In genomic region chr9:15373881-15374280, GRCh38 we compare ENCODE assay signal across 26 cellular contexts. TPM values are rescaled to one million over a fixed set of nuclear protein-coding genes. Genes with fewer than 3 reads are reported as not detected.
DNase-seq lines count a peak whose midpoint lies in the region; ATAC-seq and TF ChIP-seq lines count a peak whose summit lies in the region.
"Had no signal": no experiment of that assay in that cellular context is flagged by ENCODE, and none has a peak within 500 bp of the region (broad histone marks: within the 10 kb centered on the region; RNA-seq: fewer than 3 reads in every experiment).

No MANE protein-coding gene starts in this region.

- H3K9me2 ChIP-seq in GM23248 (ENCODE audit: insufficient read depth) = no peaks in the 10 kb centered on the region

- peaks cover 31% of the 10 kb centered on the region for H3K27me3 Mint-ChIP-seq in stimulated activated memory B cell treated with anti-CD40 and anti-IgM and Interleukin-4, amounts not matched to agents 10 μg/mL and 1 μg/mL and 100 μg/mL, for 72 hours
- H3K27me3 Mint-ChIP-seq: brain had no signal

- H4K20me1 ChIP-seq in GM23248 (ENCODE audit: insufficient read depth) = no peaks in the 10 kb centered on the region

- H2AFZ ChIP-seq in GM23248 = no peak overlapping the region

- H3K9me3 Mint-ChIP-seq in stimulated activated memory B cell treated with anti-CD40 and anti-IgM and Interleukin-4, amounts not matched to agents 10 μg/mL and 1 μg/mL and 100 μg/mL, for 72 hours = peaks cover 2% of the 10 kb centered on the region
- H3K9me3 Mint-ChIP-seq: activated CD4-positive, alpha-beta memory T cell treated with anti-CD3 and anti-CD28 coated beads, Interleukin-2, amount 10 ng/mL, durations not matched to agents 7 days and 5 days; activated naive CD8-positive, alpha-beta T cell treated with anti-CD3 and anti-CD28 coated beads, Interleukin-2, amount 10 ng/mL, durations not matched to agents 7 days and 5 days had no signal

- intact Hi-C loops in stomach (cut with DNase I; ENCODE audit: low total_unique reads) (no loop called here), left lung (cut with DNase I) (no loop called here)

- no peak for TF ChIP-seq POLR2A in stomach (IDR thresholded peaks at IDR 0.05)

- H3K4me3 ChIP-seq in astrocyte of the spinal cord (ENCODE audit: low read depth, low read length) = no peak overlapping the region
- no peak overlapping the region for H3K4me3 ChIP-seq in stomach
- no peak overlapping the region for H3K4me3 ChIP-seq in left lung
- no peak overlapping the region for H3K4me3 ChIP-seq in GM23248
- H3K4me3 ChIP-seq: skin epidermis had no signal

- 48 to 79% (median 63%) methylated on average over 2 of the region's 2 CpGs for WGBS in stomach, 5 donors
- WGBS in GM23248 (ENCODE audit: low coverage in 1 of 2, low lambda C conversion rate in 2 of 2, missing lambda C conversion rate in 2 of 2), 2 experiments = 30 to 50% methylated on average over 2 of the region's 2 CpGs

- in situ Hi-C loops in astrocyte of the spinal cord (cut with HindIII; ENCODE audit: low sequenced_read_pairs) = no loop called here
- in situ Hi-C loops in GM23248 (cut with MboI) = no loop called here

- H3K79me2 ChIP-seq in GM23248 (ENCODE audit: insufficient read depth) = no peaks in the 10 kb centered on the region

- no peak overlapping the region for H3K27ac Mint-ChIP-seq in stimulated activated memory B cell treated with anti-CD40 and anti-IgM and Interleukin-4, amounts not matched to agents 10 μg/mL and 1 μg/mL and 100 μg/mL, for 72 hours
- H3K27ac Mint-ChIP-seq: activated CD4-positive, alpha-beta memory T cell treated with anti-CD3 and anti-CD28 coated beads, Interleukin-2, amount 10 ng/mL, durations not matched to agents 7 days and 5 days; activated naive CD8-positive, alpha-beta T cell treated with anti-CD3 and anti-CD28 coated beads, Interleukin-2, amount 10 ng/mL, durations not matched to agents 7 days and 5 days had no signal

- ATAC-seq in left lung (no peak), GM18858 (IDR thresholded peaks at IDR 0.05; ENCODE audit: unreplicated experiment) (no peak)
- no peak for ATAC-seq in stimulated activated memory B cell treated with anti-CD40 and anti-IgM and Interleukin-4, amounts not matched to agents 10 μg/mL and 1 μg/mL and 100 μg/mL, for 72 hours

- H3K36me3 ChIP-seq in stomach = no peaks in the 10 kb centered on the region
- no peaks in the 10 kb centered on the region for H3K36me3 ChIP-seq in left lung
- H3K36me3 ChIP-seq in GM23248 (ENCODE audit: low read depth) = no peaks in the 10 kb centered on the region

- H3K27ac ChIP-seq in stomach (peak overlapping the region in 3 of 5 donors; percentile 29 to 59 (median 41)), left lung (peak overlapping the region in 1 of 2 donors; percentile 4), GM23248 (no peak overlapping the region)

- H3K4me3 Mint-ChIP-seq in stimulated activated memory B cell treated with anti-CD40 and anti-IgM and Interleukin-4, amounts not matched to agents 10 μg/mL and 1 μg/mL and 100 μg/mL, for 72 hours = no peak overlapping the region
- H3K4me3 Mint-ChIP-seq: activated CD4-positive, alpha-beta memory T cell treated with anti-CD3 and anti-CD28 coated beads, Interleukin-2, amount 10 ng/mL, durations not matched to agents 7 days and 5 days; activated naive CD8-positive, alpha-beta T cell treated with anti-CD3 and anti-CD28 coated beads, Interleukin-2, amount 10 ng/mL, durations not matched to agents 7 days and 5 days; brain had no signal

- H3F3A ChIP-seq in GM23248 (ENCODE audit: insufficient read depth) = peaks cover 6% of the 10 kb centered on the region; the same call in 1 of the 2 replicates

- H3K9ac ChIP-seq in GM23248 = no peak overlapping the region

- no peak for TF ChIP-seq EP300 in stomach (IDR thresholded peaks at IDR 0.05)

- peak; percentile 5 for DNase-seq in M059J (ENCODE audit: low read depth)
- DNase-seq in astrocyte of the spinal cord (ENCODE audit: low read depth, low spot score) = peak; percentile 42
- peak; percentile 40 for DNase-seq in iris pigment epithelial cell (ENCODE audit: low read depth)
- no peak for DNase-seq in stomach
- DNase-seq in left lung = no peak
- no peak for DNase-seq in GM23248
- DNase-seq: activated CD4-positive, alpha-beta memory T cell treated with anti-CD3 and anti-CD28 coated beads, Interleukin-2, amount 10 ng/mL, durations not matched to agents 7 days and 5 days; activated CD8-positive, alpha-beta memory T cell treated with anti-CD3 and anti-CD28 coated beads, Interleukin-2, amount 50 U/mL, for 48 hours; activated naive CD8-positive, alpha-beta T cell treated with anti-CD3 and anti-CD28 coated beads, Interleukin-2, amount 10 ng/mL, durations not matched to agents 7 days and 5 days; C1 segment of cervical spinal cord; COR-L47; effector CD4-positive, alpha-beta T cell; GF-D8; head of caudate nucleus; KG1; mammary epithelial cell; NCI-H1417 treated with DMSO at 0.1 percent for 48 hours; NCI-H2081 treated with DMSO at 0.1 percent for 48 hours; NCI-H345; nucleus accumbens; stimulated activated CD8-positive, alpha-beta memory T cell treated with anti-CD3 and anti-CD28 coated beads, Interleukin-4, amount 100 ng/mL, for 48 hours; T-helper 1 cell had no signal

- no peak overlapping the region for H3K4me2 ChIP-seq in GM23248 (ENCODE audit: unreplicated experiment)

- peaks cover 6% of the 10 kb centered on the region for H3K36me3 Mint-ChIP-seq in stimulated activated memory B cell treated with anti-CD40 and anti-IgM and Interleukin-4, amounts not matched to agents 10 μg/mL and 1 μg/mL and 100 μg/mL, for 72 hours
- H3K36me3 Mint-ChIP-seq: activated naive CD8-positive, alpha-beta T cell treated with anti-CD3 and anti-CD28 coated beads, Interleukin-2, amount 10 ng/mL, durations not matched to agents 7 days and 5 days; brain had no signal

- peaks cover 12% of the 10 kb centered on the region for H3K4me1 Mint-ChIP-seq in stimulated activated memory B cell treated with anti-CD40 and anti-IgM and Interleukin-4, amounts not matched to agents 10 μg/mL and 1 μg/mL and 100 μg/mL, for 72 hours
- H3K4me1 Mint-ChIP-seq: activated CD4-positive, alpha-beta memory T cell treated with anti-CD3 and anti-CD28 coated beads, Interleukin-2, amount 10 ng/mL, durations not matched to agents 7 days and 5 days had no signal

- peaks cover 0 to 32% (median 16%) of the 10 kb centered on the region in 4 donors for H3K4me1 ChIP-seq in stomach
- H3K4me1 ChIP-seq in left lung = no peaks in the 10 kb centered on the region
- 0 out of 2 replicates have a peak, but pooled peaks cover 6% of the 10 kb centered on the region for H3K4me1 ChIP-seq in GM23248 (ENCODE audit: insufficient read depth)

- TF ChIP-seq CTCF in astrocyte of the spinal cord (IDR thresholded peaks at IDR 0.05; ENCODE audit: low read depth, low read length) = no peak
- no peak for TF ChIP-seq CTCF in stomach (IDR thresholded peaks at IDR 0.05)
- TF ChIP-seq CTCF in left lung (IDR thresholded peaks at IDR 0.05) = no peak

- no peaks in the 10 kb centered on the region for H3K9me3 ChIP-seq in stomach
- H3K9me3 ChIP-seq in left lung = no peaks in the 10 kb centered on the region
- H3K9me3 ChIP-seq in GM23248 (ENCODE audit: low read depth) = no peaks in the 10 kb centered on the region

- H3K27me3 ChIP-seq in stomach (no peaks in the 10 kb centered on the region), left lung (no peaks in the 10 kb centered on the region), GM23248 (replicated peaks; ENCODE audit: insufficient read depth) (0 out of 2 replicates have a peak, but pooled peaks cover 5% of the 10 kb centered on the region)

RNA-seq across cellular contexts. Expression of gene SNAPC3, which starts 48.8 kb away (rescaled TPM):
- 30.7 and 45.6 TPM in 2 replicates for total RNA-seq in M059J (2014; rRNA removed; shearing (Covaris generic))
- total RNA-seq in stomach (100 to 1,000 TPM in 2 of 5 donors, 10 to 100 TPM in 3; 18.7 to 217 (median 60.8) TPM), left lung (10 to 100 TPM; 30.7 to 39.3 TPM)
- polyA plus RNA-seq in stomach (10 to 100 TPM in 1 of 3 donors, 1 to 10 TPM in 2; 7.7 to 15.9 (median 9.2) TPM), GM23248 (2016; fragmentation: Nextera tagmentation; extraction: Ambion mirVana) (31.2 and 31.9 TPM in 2 replicates)
- 34.8 and 44.3 TPM in 2 replicates for total RNA-seq in GM23248 (2014; rRNA removed; shearing (Covaris generic))

Comparison
In these comparisons a context has a peak if more than half of its experiments do, and no peak if none do; other contexts are left out.
1. DNase-seq: peak in M059J (single experiment), astrocyte of the spinal cord (single experiment) and iris pigment epithelial cell (single experiment); none in stomach (single experiment), left lung (0 of 2) and GM23248 (single experiment).